In the genomic region with DNA sequence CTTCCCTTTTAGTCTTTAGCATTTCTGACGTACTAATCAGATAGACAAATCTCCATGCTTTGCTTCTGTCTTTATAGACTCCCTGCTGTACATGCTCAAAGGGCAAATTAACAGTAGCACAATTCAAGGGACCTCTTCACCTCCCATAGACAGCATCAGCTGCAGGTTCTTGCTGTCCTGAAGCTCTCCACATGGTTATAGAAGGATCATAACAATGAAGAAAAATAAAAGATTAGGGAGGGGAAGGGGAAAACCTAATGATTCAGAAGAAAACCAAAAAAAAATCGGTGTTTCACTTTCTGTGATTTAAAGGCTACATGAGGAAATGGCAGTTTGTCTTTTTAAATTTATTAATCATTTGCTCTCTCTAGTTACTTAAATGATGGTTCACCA, we compare ENCODE assay signal across 13 cellular contexts.
DNase-seq lines count a peak whose midpoint lies in the region; ATAC-seq, FAIRE-seq and TF ChIP-seq lines count a peak whose summit lies in the region.
"Had no signal": no experiment of that assay in that cellular context is flagged by ENCODE, and none has a peak within 500 bp of the region (broad histone marks: within the 10 kb centered on the region; RNA-seq: fewer than 3 reads in every experiment).

No MANE protein-coding gene starts in this region.

- no peak overlapping the region for H3K27ac ChIP-seq in trophoblast cell (ENCODE audit: low read depth, low read length)
- H3K27ac ChIP-seq: GM23248 had no signal

- H3K79me1 ChIP-seq in trophoblast cell (ENCODE audit: low read length) = no peaks in the 10 kb centered on the region

- no peaks in the 10 kb centered on the region for H3K9me3 ChIP-seq in trophoblast cell (ENCODE audit: insufficient read depth, low read depth, low read length)

- peak; percentile 56 for FAIRE-seq in GM19239 (lab: Jason Lieb, UNC)
- FAIRE-seq: keratinocyte, small intestine had no signal

- H4K12ac ChIP-seq in trophoblast cell (ENCODE audit: low read depth, low read length) = no peak overlapping the region

- no peak overlapping the region for H4K8ac ChIP-seq in trophoblast cell (ENCODE audit: low read depth, low read length)

- no peak overlapping the region for H3K4ac ChIP-seq in trophoblast cell (ENCODE audit: low read depth, low read length)

- H3K36me3 ChIP-seq in GM06990 (ENCODE audit: control insufficient read depth, insufficient read depth, low read length) = no peaks in the 10 kb centered on the region
- no peaks in the 10 kb centered on the region for H3K36me3 ChIP-seq in trophoblast cell (ENCODE audit: control insufficient read depth in 1 of 2, insufficient read depth in 2 of 2, low read length in 2 of 2)

- no peak overlapping the region for H2AK5ac ChIP-seq in trophoblast cell (ENCODE audit: low read length)

- H3K27me3 ChIP-seq in GM06990 (replicated peaks; ENCODE audit: control insufficient read depth, insufficient read depth, low read length) (no peaks in the 10 kb centered on the region), trophoblast cell (ENCODE audit: insufficient read depth, low read length) (no peaks in the 10 kb centered on the region)

- no peak overlapping the region for H3K4me3 ChIP-seq in GM06990 (replicated peaks; ENCODE audit: low read depth, low read length)
- H3K4me3 ChIP-seq in trophoblast cell (ENCODE audit: low read depth, low read length) = no peak overlapping the region
- H3K4me3 ChIP-seq: GM23248 had no signal

- H3K18ac ChIP-seq in trophoblast cell (ENCODE audit: low read length) = no peak overlapping the region

- no peak overlapping the region for H2AFZ ChIP-seq in trophoblast cell (ENCODE audit: insufficient read depth, low read length, poor library complexity)
- H2AFZ ChIP-seq: GM23248 had no signal

- no peak for TF ChIP-seq CTCF in GM06990 (IDR thresholded peaks at IDR 0.05; ENCODE audit: insufficient read depth, low read length, poor library complexity, severe bottlenecking)

- H3K4me2 ChIP-seq in trophoblast cell (ENCODE audit: low read length) = no peak overlapping the region

- H3K14ac ChIP-seq in trophoblast cell (ENCODE audit: low read length) = no peak overlapping the region

- no peak overlapping the region for H3K9ac ChIP-seq in trophoblast cell (ENCODE audit: low read length)
- H3K9ac ChIP-seq: GM23248 had no signal

- peak; percentile 32 for ATAC-seq in HG02885 (IDR thresholded peaks at IDR 0.05; ENCODE audit: poor library complexity, unreplicated experiment)
- no peak for ATAC-seq in HG03045 (IDR thresholded peaks at IDR 0.05; ENCODE audit: unreplicated experiment)

- WGBS in trophoblast cell (ENCODE audit: extremely low coverage, insufficient coverage, insufficient read length) = no CpG with 5 or more reads among the region's 2 CpGs

- no peak overlapping the region for H2BK5ac ChIP-seq in trophoblast cell (ENCODE audit: low read depth, low read length, poor library complexity)

- H4K91ac ChIP-seq in trophoblast cell (ENCODE audit: low read depth, low read length) = no peak overlapping the region

- H3K23ac ChIP-seq in trophoblast cell (ENCODE audit: low read length) = no peak overlapping the region

- H3K79me2 ChIP-seq in trophoblast cell (ENCODE audit: control insufficient read depth, insufficient read depth, low read length, poor library complexity) = no peaks in the 10 kb centered on the region

- DNase-seq in GM06990 (ENCODE audit: extremely low read depth, insufficient read length) (peak; percentile 10), GM19239 (ENCODE audit: insufficient read length, low spot score) (no peak), NCI-H748 treated with DMSO at 0.1 percent for 48 hours (lab: John Stamatoyannopoulos, UW) (peak; percentile 77), trophoblast cell (no peak), T1000 (lab: John Stamatoyannopoulos, UW) (no peak), H4 (ENCODE audit: low spot score) (no peak)
- DNase-seq: central memory CD4-positive, alpha-beta T cell; GF-D8; GM23248; small intestine had no signal

- H3K4me1 ChIP-seq in trophoblast cell (ENCODE audit: control insufficient read depth in 1 of 2, insufficient read depth in 2 of 2, low read length in 2 of 2) = no peaks in the 10 kb centered on the region

- no peak overlapping the region for H2BK120ac ChIP-seq in trophoblast cell (ENCODE audit: insufficient read depth, low read length, poor library complexity)

- H2BK12ac ChIP-seq in trophoblast cell (ENCODE audit: low read length) = no peak overlapping the region

Comparison
In these comparisons a context has a peak if more than half of its experiments do, and no peak if none do; other contexts are left out.
1. DNase-seq: peak in GM06990 (single experiment) and NCI-H748 treated with DMSO at 0.1 percent for 48 hours (single experiment); none in GM19239 (single experiment), trophoblast cell (0 of 2), T1000 (single experiment) and H4 (single experiment).